In the genomic region with DNA sequence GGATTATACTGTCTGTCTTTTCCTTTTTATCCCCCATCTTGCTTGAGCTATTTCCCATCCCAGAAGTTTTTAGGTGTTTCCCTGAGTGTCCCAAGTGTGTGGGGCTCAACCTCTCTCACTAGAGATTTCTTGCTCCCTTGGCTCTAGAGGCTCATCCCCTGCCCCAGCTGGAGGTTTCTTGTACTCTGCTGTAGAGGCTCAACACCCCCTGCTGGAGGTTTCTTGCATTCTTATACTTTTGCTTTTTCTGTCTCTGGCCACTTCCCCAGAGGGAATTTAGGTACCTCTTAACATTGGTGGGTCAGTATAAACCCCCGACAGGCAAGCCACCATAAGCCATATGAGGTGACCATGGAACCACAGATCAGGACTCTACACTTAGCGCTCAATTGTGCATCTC, we compare ENCODE assay signal across 16 cellular contexts.
A peak's percentile ranks its signal among the peaks of the same experiment; 100 is the strongest.
DNase-seq lines count a peak whose midpoint lies in the region; ATAC-seq, FAIRE-seq and TF ChIP-seq lines count a peak whose summit lies in the region.
"Had no signal": no experiment of that assay in that cellular context is flagged by ENCODE, and none has a peak within 500 bp of the region (broad histone marks: within the 10 kb centered on the region; RNA-seq: fewer than 3 reads in every experiment).

No MANE protein-coding gene starts in this region.

- TF ChIP-seq CTCF in HFFc6 (IDR thresholded peaks at IDR 0.05) (peak; percentile 35; the same call in 1 of the 2 replicates), astrocyte (IDR thresholded peaks at IDR 0.05; ENCODE audit: insufficient read depth, low read depth, low read length) (no peak)

- H3K9ac ChIP-seq in astrocyte (ENCODE audit: low read length) (no peak overlapping the region), mesenchymal stem cell (ENCODE audit: low read length) (no peak overlapping the region)

- no peak overlapping the region for H2BK12ac ChIP-seq in mesenchymal stem cell (ENCODE audit: low read length in 2 of 2)

- H4K91ac ChIP-seq in mesenchymal stem cell (ENCODE audit: low read length): no peak overlapping the region

- no peak overlapping the region for H4K8ac ChIP-seq in mesenchymal stem cell (ENCODE audit: low read length)

- H3K36me3 ChIP-seq in astrocyte (ENCODE audit: insufficient read depth, low read length): no peaks in the 10 kb centered on the region
- no peaks in the 10 kb centered on the region for H3K36me3 ChIP-seq in mesenchymal stem cell (ENCODE audit: control insufficient read depth in 1 of 2, insufficient read depth in 2 of 2, low read depth in 1 of 2, low read length in 2 of 2)
- H3K36me3 ChIP-seq: ascending aorta had no signal

- in situ Hi-C loops in ACHN (cut with HindIII; ENCODE audit: low pct_ligation_motif_present, low pct_unique_long_range_greater_than_20kb, low sequenced_read_pairs): no loop called here

- H3K27ac ChIP-seq in astrocyte (ENCODE audit: low read depth, low read length) (no peak overlapping the region), mesenchymal stem cell (ENCODE audit: low read length, poor library complexity, severe bottlenecking) (no peak overlapping the region)
- H3K27ac ChIP-seq: ascending aorta, skin epidermis had no signal

- peaks cover 50% of the 10 kb centered on the region for H3K9me3 Mint-ChIP-seq in HFFc6
- peaks cover 35% of the 10 kb centered on the region for H3K9me3 Mint-ChIP-seq in astrocyte (ENCODE audit: unreplicated experiment)

- H2AFZ ChIP-seq in astrocyte (ENCODE audit: low read depth, low read length): no peak overlapping the region
- H2AFZ ChIP-seq in mesenchymal stem cell (ENCODE audit: low read depth, low read length): no peak overlapping the region

- no peak for ATAC-seq in HG03354 (IDR thresholded peaks at IDR 0.05; ENCODE audit: poor library complexity, severe bottlenecking, unreplicated experiment)

- H3K79me2 ChIP-seq in astrocyte (ENCODE audit: insufficient read depth, low read length): no peaks in the 10 kb centered on the region

- H3K9me3 ChIP-seq in astrocyte (ENCODE audit: insufficient read depth, low read depth, low read length) (peaks cover 19% of the 10 kb centered on the region), mesenchymal stem cell (ENCODE audit: control insufficient read depth, low read length) (peaks cover 46% of the 10 kb centered on the region)

- H2BK5ac ChIP-seq in mesenchymal stem cell (ENCODE audit: low read depth, low read length, poor library complexity, severe bottlenecking): no peak overlapping the region

- no peak overlapping the region for H3K18ac ChIP-seq in mesenchymal stem cell (ENCODE audit: low read depth in 1 of 2, low read length in 2 of 2)

- H3K27me3 ChIP-seq in astrocyte (ENCODE audit: insufficient read depth, low read length): no peaks in the 10 kb centered on the region
- no peaks in the 10 kb centered on the region for H3K27me3 ChIP-seq in mesenchymal stem cell (ENCODE audit: control insufficient read depth in 1 of 2, insufficient read depth in 1 of 2, low read length in 2 of 2)
- H3K27me3 ChIP-seq: ascending aorta had no signal

- no peak overlapping the region for H3K4me2 ChIP-seq in astrocyte (ENCODE audit: low read length)
- no peak overlapping the region for H3K4me2 ChIP-seq in mesenchymal stem cell (ENCODE audit: low read length, poor library complexity, severe bottlenecking)

- peak overlapping the region; percentile 21 for H2AK5ac ChIP-seq in mesenchymal stem cell (ENCODE audit: low read length, severe bottlenecking)

- H2BK15ac ChIP-seq in mesenchymal stem cell (ENCODE audit: low read depth, poor library complexity, severe bottlenecking): no peak overlapping the region

- H3K27me3 Mint-ChIP-seq in HFFc6 (ENCODE audit: insufficient read depth) (peaks cover 9% of the 10 kb centered on the region), astrocyte (ENCODE audit: low read depth, unreplicated experiment) (no peaks in the 10 kb centered on the region)

- no peak for FAIRE-seq in astrocyte (lab: Jason Lieb, UNC)

- H3K4me1 ChIP-seq in astrocyte (ENCODE audit: insufficient read depth, low read length) (no peaks in the 10 kb centered on the region), mesenchymal stem cell (ENCODE audit: control insufficient read depth, insufficient read depth, low read depth, low read length) (no peaks in the 10 kb centered on the region)
- H3K4me1 ChIP-seq: ascending aorta had no signal

- H3K4ac ChIP-seq in mesenchymal stem cell (ENCODE audit: low read depth in 1 of 2, low read length in 2 of 2): no peak overlapping the region

- no peak overlapping the region for H3K23ac ChIP-seq in mesenchymal stem cell (ENCODE audit: low read length in 2 of 2)

- WGBS in mesenchymal stem cell: 86% methylated on average over 2 of the region's 2 CpGs

- no peaks in the 10 kb centered on the region for H4K20me1 ChIP-seq in astrocyte (ENCODE audit: insufficient read depth, low read length)

- H3K4me3 ChIP-seq in astrocyte (ENCODE audit: insufficient read depth, low read depth, low read length) (no peak overlapping the region), mesenchymal stem cell (ENCODE audit: insufficient read depth in 1 of 2, low read depth in 1 of 2, low read length in 2 of 2) (peak overlapping the region in 1 of 2 experiments; percentile 23)
- H3K4me3 ChIP-seq: ascending aorta, skin epidermis had no signal

- peaks cover 49% of the 10 kb centered on the region for H3K36me3 Mint-ChIP-seq in HFFc6 (ENCODE audit: low read depth)
- H3K36me3 Mint-ChIP-seq in astrocyte (ENCODE audit: low read depth, unreplicated experiment): peaks cover 9% of the 10 kb centered on the region

- DNase-seq in activated CD4-positive, alpha-beta T cell treated with anti-CD3 and anti-CD28 coated beads for 48 hours: peak; percentile 17
- no peak for DNase-seq in activated CD4-positive, alpha-beta T cell treated with anti-CD3 and anti-CD28 coated beads for 1 hour
- DNase-seq in HFFc6: no peak
- no peak for DNase-seq in astrocyte (ENCODE audit: low read depth)
- DNase-seq in mesenchymal stem cell: no peak
- DNase-seq in Ammon's horn (ENCODE audit: low spot score): no peak
- DNase-seq in ACHN: no peak
- DNase-seq: activated T-cell treated with anti-CD3 and anti-CD28 coated beads, Interleukin-2, amount 50 U/mL, for 48 hours; DMS153; foreskin fibroblast; MV-4-11; NCI-H2227 treated with DMSO at 0.1 percent for 48 hours had no signal

- H3K27ac Mint-ChIP-seq in HFFc6: no peak overlapping the region
- peak overlapping the region; percentile 95 for H3K27ac Mint-ChIP-seq in astrocyte (ENCODE audit: unreplicated experiment)
- H3K27ac Mint-ChIP-seq: memory B cell had no signal

- H3K79me1 ChIP-seq in mesenchymal stem cell (replicated peaks; ENCODE audit: low read length, poor library complexity, severe bottlenecking): no peaks in the 10 kb centered on the region

- no peak overlapping the region for H2BK120ac ChIP-seq in mesenchymal stem cell (ENCODE audit: low read depth, low read length)

- H3K4me1 Mint-ChIP-seq in HFFc6 (ENCODE audit: low read depth) (peaks cover 7% of the 10 kb centered on the region), astrocyte (ENCODE audit: low read depth, unreplicated experiment) (peaks cover 5% of the 10 kb centered on the region)
- H3K4me1 Mint-ChIP-seq: memory B cell had no signal

- no peak overlapping the region for H3K4me3 Mint-ChIP-seq in HFFc6
- H3K4me3 Mint-ChIP-seq in astrocyte (ENCODE audit: unreplicated experiment): peak overlapping the region; percentile 86
- H3K4me3 Mint-ChIP-seq: memory B cell had no signal

- H3K14ac ChIP-seq in mesenchymal stem cell (ENCODE audit: low read length in 2 of 2): no peak overlapping the region
